17 cellular contexts compared by ENCODE assay signal in genomic region chr12:113689047-113689610, GRCh38.
DNase-seq lines count a peak whose midpoint lies in the region; ATAC-seq and TF ChIP-seq lines count a peak whose summit lies in the region.
"Had no signal": no experiment of that assay in that cellular context is flagged by ENCODE, and none has a peak within 500 bp of the region (broad histone marks: within the 10 kb centered on the region; RNA-seq: fewer than 3 reads in every experiment).

No MANE protein-coding gene starts in this region.

- no peak for TF ChIP-seq RAD21 in SK-N-SH (IDR thresholded peaks at IDR 0.05; ENCODE audit: low read length)

- H3K27me3 ChIP-seq in SK-N-SH (ENCODE audit: insufficient read depth): peaks cover 8% of the 10 kb centered on the region; the same call in 1 of the 2 replicates
- H3K27me3 ChIP-seq: BLaER1 had no signal

- H3K9me2 ChIP-seq in SK-N-SH: no peaks in the 10 kb centered on the region

- no peak for TF ChIP-seq EP300 in SK-N-SH (IDR thresholded peaks at IDR 0.05; ENCODE audit: borderline replicate concordance in 1 of 2, low read depth in 1 of 2, low read length in 1 of 2)

- no peaks in the 10 kb centered on the region for H3K36me3 ChIP-seq in SK-N-SH (replicated peaks in 1 of 2; ENCODE audit: control insufficient read depth in 1 of 2, insufficient read depth in 2 of 2, low read length in 1 of 2)
- H3K36me3 ChIP-seq: BLaER1 had no signal

- peak; percentile 51 for DNase-seq in cerebellar cortex (ENCODE audit: low spot score)
- DNase-seq in globus pallidus (ENCODE audit: low spot score): peak; percentile 62
- peak; percentile 13 for DNase-seq in superior temporal gyrus (ENCODE audit: extremely low spot score)
- DNase-seq in NK-92 (lab: John Stamatoyannopoulos, UW; ENCODE audit: unreplicated experiment): no peak
- DNase-seq in SK-N-SH: no peak
- DNase-seq: AML-193; CD4-positive, alpha-beta memory T cell; DMS153; DMS79; GM23248; HCEC 1CT; IMR-90 had no signal

- H3K27ac ChIP-seq in SK-N-SH (ENCODE audit: low read depth in 2 of 2, low read length in 1 of 2): no peak overlapping the region
- H3K27ac ChIP-seq: BLaER1, GM23248, HL-60 had no signal

- POLR2A ChIA-PET in SK-N-SH (lab: Yijun Ruan, JAX): no interaction called here

- ATAC-seq in SK-N-SH treated with all-trans-retinoic acid at 6 μM for 48 hours: no peak
- ATAC-seq: GM12878 had no signal

- no peaks in the 10 kb centered on the region for H3K9me3 ChIP-seq in SK-N-SH
- H3K9me3 ChIP-seq: BLaER1 had no signal

- CTCF ChIA-PET in SK-N-SH (lab: Yijun Ruan, JAX): no interaction called here

- H3F3A ChIP-seq in SK-N-SH (replicated peaks; ENCODE audit: insufficient read depth): no peaks in the 10 kb centered on the region

- no peaks in the 10 kb centered on the region for H3K4me1 ChIP-seq in SK-N-SH (ENCODE audit: control insufficient read depth in 1 of 2, insufficient read depth in 2 of 2, low read depth in 1 of 2, low read length in 1 of 2)
- H3K4me1 ChIP-seq: BLaER1 had no signal

- 57% methylated on average over 9 of the region's 9 CpGs for WGBS in SK-N-SH (ENCODE audit: low lambda C conversion rate)

- no peak overlapping the region for H2AFZ ChIP-seq in SK-N-SH (ENCODE audit: low read depth)
- H2AFZ ChIP-seq: GM23248 had no signal

- H3K4me3 ChIP-seq in SK-N-SH (ENCODE audit: low read depth in 2 of 2, low read length in 1 of 2): no peak overlapping the region
- H3K4me3 ChIP-seq: BLaER1, GM12878, GM23248, K562 had no signal

- no peak overlapping the region for H3K4me2 ChIP-seq in SK-N-SH
- H3K4me2 ChIP-seq: BLaER1 had no signal

- no peak overlapping the region for H3K9ac ChIP-seq in SK-N-SH
- H3K9ac ChIP-seq: BLaER1, GM23248 had no signal

- no peaks in the 10 kb centered on the region for H3K79me2 ChIP-seq in SK-N-SH (ENCODE audit: insufficient read depth)

- TF ChIP-seq CTCF in SK-N-SH (IDR thresholded peaks at IDR 0.05): no peak

- H4K20me1 ChIP-seq in SK-N-SH (ENCODE audit: insufficient read depth): no peaks in the 10 kb centered on the region
- H4K20me1 ChIP-seq: BLaER1 had no signal

TF ChIP-seq in SK-N-SH treated with all-trans-retinoic acid at 6 μM for 48 hours, 23 proteins besides CTCF, POLR2A, EP300 and RAD21:
- no peak for TF ChIP-seq TOX (CRISPR knock-in tag; IDR thresholded peaks at IDR 0.05; ENCODE audit: borderline replicate concordance)
- TF ChIP-seq GLIS3 (CRISPR knock-in tag; IDR thresholded peaks at IDR 0.05): no peak
- TF ChIP-seq, protein P1, sequence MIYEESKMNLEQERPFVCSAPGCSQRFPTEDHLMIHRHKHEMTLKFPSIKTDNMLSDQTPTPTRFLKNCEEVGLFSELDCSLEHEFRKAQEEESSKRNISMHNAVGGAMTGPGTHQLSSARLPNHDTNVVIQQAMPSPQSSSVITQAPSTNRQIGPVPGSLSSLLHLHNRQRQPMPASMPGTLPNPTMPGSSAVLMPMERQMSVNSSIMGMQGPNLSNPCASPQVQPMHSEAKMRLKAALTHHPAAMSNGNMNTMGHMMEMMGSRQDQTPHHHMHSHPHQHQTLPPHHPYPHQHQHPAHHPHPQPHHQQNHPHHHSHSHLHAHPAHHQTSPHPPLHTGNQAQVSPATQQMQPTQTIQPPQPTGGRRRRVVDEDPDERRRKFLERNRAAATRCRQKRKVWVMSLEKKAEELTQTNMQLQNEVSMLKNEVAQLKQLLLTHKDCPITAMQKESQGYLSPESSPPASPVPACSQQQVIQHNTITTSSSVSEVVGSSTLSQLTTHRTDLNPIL (CRISPR knock-in tag; IDR thresholded peaks at IDR 0.05; ENCODE audit: low read depth): no peak
- no peak for TF ChIP-seq ZFP30 (CRISPR knock-in tag; IDR thresholded peaks at IDR 0.05)
- no peak for TF ChIP-seq TSHZ2 (CRISPR knock-in tag; IDR thresholded peaks at IDR 0.05)
- no peak for TF ChIP-seq ARNTL (CRISPR knock-in tag; IDR thresholded peaks at IDR 0.05; ENCODE audit: borderline replicate concordance, low read depth)
- no peak for TF ChIP-seq TCF4 (CRISPR knock-in tag; IDR thresholded peaks at IDR 0.05; ENCODE audit: borderline replicate concordance)
- no peak for TF ChIP-seq ISL1 (CRISPR knock-in tag; IDR thresholded peaks at IDR 0.05)

TF ChIP-seq in SK-N-SH, 30 proteins besides CTCF, POLR2A, EP300 and RAD21:
- TF ChIP-seq RCOR1 (IDR thresholded peaks at IDR 0.05; ENCODE audit: low read length) (no peak), ZBTB33 (IDR thresholded peaks at IDR 0.05; ENCODE audit: borderline replicate concordance, low read depth) (no peak), FOXM1 (IDR thresholded peaks at IDR 0.05; ENCODE audit: low read depth) (no peak), TEAD4 (IDR thresholded peaks at IDR 0.05; ENCODE audit: borderline replicate concordance, insufficient read depth) (no peak), GATA2 (CRISPR knock-in tag; IDR thresholded peaks at IDR 0.05) (no peak)

Comparison
In these comparisons a context has a peak if more than half of its experiments do, and no peak if none do; other contexts are left out.
1. DNase-seq: peak in cerebellar cortex (single experiment), globus pallidus (single experiment) and superior temporal gyrus (single experiment); none in NK-92 (single experiment) and SK-N-SH (single experiment).